ENCODE assay signal across 8 cellular contexts in the genomic region with DNA sequence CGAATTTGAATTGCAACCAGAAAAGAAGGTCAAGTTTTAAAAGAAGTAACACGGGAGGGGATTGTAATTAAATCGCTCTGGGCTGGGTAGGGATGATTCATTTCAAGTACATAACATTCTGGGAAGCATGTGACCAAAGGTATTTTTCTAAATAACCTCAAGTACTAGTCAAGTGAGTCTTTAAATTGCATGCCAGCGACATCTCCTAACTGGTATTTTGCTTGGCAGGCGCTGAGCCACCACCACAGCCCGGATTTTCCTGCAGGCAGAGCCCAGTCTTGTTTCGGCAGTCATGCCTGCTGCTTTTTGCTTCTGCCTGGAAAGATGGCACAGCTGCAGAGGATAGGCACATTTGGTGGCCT. TPM values are rescaled to one million over a fixed set of nuclear protein-coding genes. Genes with fewer than 3 reads are reported as not detected.
DNase-seq lines count a peak whose midpoint lies in the region; ATAC-seq, FAIRE-seq and TF ChIP-seq lines count a peak whose summit lies in the region.
"Had no signal": no experiment of that assay in that cellular context is flagged by ENCODE, and none has a peak within 500 bp of the region (broad histone marks: within the 10 kb centered on the region; RNA-seq: fewer than 3 reads in every experiment).

No MANE protein-coding gene starts in this region.

- TF ChIP-seq CTCF in astrocyte (IDR thresholded peaks at IDR 0.05; ENCODE audit: insufficient read depth, low read depth, low read length) (no peak), endodermal cell (conservative IDR thresholded peaks at IDR 0.05) (no peak)

- no peaks in the 10 kb centered on the region for H4K20me1 ChIP-seq in astrocyte (ENCODE audit: insufficient read depth, low read length)

- peak overlapping the region; percentile 65 for H3K4me2 ChIP-seq in astrocyte (ENCODE audit: low read length)

- no peak overlapping the region for H2AFZ ChIP-seq in astrocyte (ENCODE audit: low read depth, low read length)

- H3K36me3 Mint-ChIP-seq in astrocyte (ENCODE audit: low read depth, unreplicated experiment) (no peaks in the 10 kb centered on the region), endodermal cell (ENCODE audit: low read depth) (no peaks in the 10 kb centered on the region)
- H3K36me3 Mint-ChIP-seq in activated T-helper 1 cell treated with anti-CD3 and anti-CD28 coated beads, Interleukin-12 subunit alpha, Interleukin-12 subunit beta, Interleukin-2, Interleukin-4 antibody, amounts not matched to agents 30 ng/mL and 10 ng/mL and 1 ng/mL, durations not matched to agents 14 hours and 24 hours and 36 hours (ENCODE audit: low read depth) = no peaks in the 10 kb centered on the region

- H3K9ac ChIP-seq in astrocyte (ENCODE audit: low read length) = peak overlapping the region; percentile 47
- H3K9ac ChIP-seq in endodermal cell (ENCODE audit: extremely low read depth, low read length, poor library complexity, severe bottlenecking) = no peak overlapping the region

- no peaks in the 10 kb centered on the region for H3K79me2 ChIP-seq in astrocyte (ENCODE audit: insufficient read depth, low read length)

- intact Hi-C loops in left ventricle myocardium superior (cut with micrococcal nuclease) = no loop called here
- intact Hi-C loops in activated T-helper 1 cell treated with anti-CD3 and anti-CD28 coated beads, Interleukin-12 subunit alpha, Interleukin-12 subunit beta, Interleukin-2, Interleukin-4 antibody, amounts not matched to agents 30 ng/mL and 10 ng/mL and 1 ng/mL, durations not matched to agents 14 hours and 24 hours and 36 hours (cut with micrococcal nuclease) = no loop called here

- peaks cover 5% of the 10 kb centered on the region for H3K27me3 Mint-ChIP-seq in astrocyte (ENCODE audit: low read depth, unreplicated experiment)
- H3K27me3 Mint-ChIP-seq in endodermal cell (ENCODE audit: insufficient read depth) = no peaks in the 10 kb centered on the region
- H3K27me3 Mint-ChIP-seq in activated T-helper 1 cell treated with anti-CD3 and anti-CD28 coated beads, Interleukin-12 subunit alpha, Interleukin-12 subunit beta, Interleukin-2, Interleukin-4 antibody, amounts not matched to agents 30 ng/mL and 10 ng/mL and 1 ng/mL, durations not matched to agents 14 hours and 24 hours and 36 hours (ENCODE audit: insufficient read depth) = no peaks in the 10 kb centered on the region

- no peak overlapping the region for H3K4me3 ChIP-seq in astrocyte (ENCODE audit: insufficient read depth, low read depth, low read length)
- H3K4me3 ChIP-seq in endodermal cell (ENCODE audit: low read length) = no peak overlapping the region

- H3K36me3 ChIP-seq in astrocyte (ENCODE audit: insufficient read depth, low read length) (no peaks in the 10 kb centered on the region), endodermal cell (ENCODE audit: control insufficient read depth, insufficient read depth, low read length) (no peaks in the 10 kb centered on the region)

- H3K27me3 ChIP-seq in astrocyte (ENCODE audit: insufficient read depth, low read length) = no peaks in the 10 kb centered on the region
- no peaks in the 10 kb centered on the region for H3K27me3 ChIP-seq in endodermal cell (ENCODE audit: control insufficient read depth, insufficient read depth, low read length, poor library complexity, severe bottlenecking)

- peak; percentile 92 for ATAC-seq in left ventricle myocardium superior

- DNase-seq in HS-5 (ENCODE audit: low read depth) (peak; percentile 99), astrocyte (ENCODE audit: low read depth) (peak; percentile 97), left ventricle myocardium superior (peak; percentile 58), endodermal cell (no peak)
- DNase-seq in activated CD4-positive, alpha-beta T cell treated with anti-CD3 and anti-CD28 coated beads for 1 hour = no peak
- DNase-seq in activated T-helper 1 cell treated with anti-CD3 and anti-CD28 coated beads, Interleukin-12 subunit alpha, Interleukin-12 subunit beta, Interleukin-2, Interleukin-4 antibody, amounts not matched to agents 30 ng/mL and 10 ng/mL and 1 ng/mL, durations not matched to agents 14 hours and 24 hours and 36 hours (ENCODE audit: low spot score) = no peak
- DNase-seq: stimulated activated CD4-positive, alpha-beta T cell treated with anti-CD3 and anti-CD28 coated beads, Interleukin-4, amount 100 ng/mL, for 24 hours had no signal

- H3K4me1 ChIP-seq in astrocyte (ENCODE audit: insufficient read depth, low read length) (peaks cover 18% of the 10 kb centered on the region), endodermal cell (ENCODE audit: control insufficient read depth, insufficient read depth, low read length) (no peaks in the 10 kb centered on the region)

- H3K9me3 ChIP-seq in astrocyte (ENCODE audit: insufficient read depth, low read depth, low read length) = no peaks in the 10 kb centered on the region
- no peaks in the 10 kb centered on the region for H3K9me3 ChIP-seq in endodermal cell (ENCODE audit: control insufficient read depth, low read length)

- H3K27ac ChIP-seq in astrocyte (ENCODE audit: low read depth, low read length) = peak overlapping the region; percentile 48
- H3K27ac ChIP-seq in temporal lobe (ENCODE audit: low read depth, low read length) = peak overlapping the region; percentile 71
- no peak overlapping the region for H3K27ac ChIP-seq in endodermal cell (ENCODE audit: low read depth, low read length)

- no peaks in the 10 kb centered on the region for H3K9me3 Mint-ChIP-seq in astrocyte (ENCODE audit: unreplicated experiment)
- H3K9me3 Mint-ChIP-seq in endodermal cell = peaks cover 4% of the 10 kb centered on the region
- H3K9me3 Mint-ChIP-seq in activated T-helper 1 cell treated with anti-CD3 and anti-CD28 coated beads, Interleukin-12 subunit alpha, Interleukin-12 subunit beta, Interleukin-2, Interleukin-4 antibody, amounts not matched to agents 30 ng/mL and 10 ng/mL and 1 ng/mL, durations not matched to agents 14 hours and 24 hours and 36 hours = no peaks in the 10 kb centered on the region

- H3K4me1 Mint-ChIP-seq in astrocyte (ENCODE audit: low read depth, unreplicated experiment) = peaks cover 13% of the 10 kb centered on the region
- peaks cover 6% of the 10 kb centered on the region for H3K4me1 Mint-ChIP-seq in endodermal cell
- H3K4me1 Mint-ChIP-seq in activated T-helper 1 cell treated with anti-CD3 and anti-CD28 coated beads, Interleukin-12 subunit alpha, Interleukin-12 subunit beta, Interleukin-2, Interleukin-4 antibody, amounts not matched to agents 30 ng/mL and 10 ng/mL and 1 ng/mL, durations not matched to agents 14 hours and 24 hours and 36 hours (ENCODE audit: low read depth) = no peaks in the 10 kb centered on the region

- 89 to 92% methylated on average over 7 of the region's 7 CpGs for WGBS in endodermal cell (ENCODE audit: insufficient coverage in 1 of 2, insufficient read length in 1 of 2), 2 experiments

- FAIRE-seq in astrocyte (lab: Jason Lieb, UNC) = peak; percentile 55

- H3K27ac Mint-ChIP-seq in astrocyte (ENCODE audit: unreplicated experiment) (no peak overlapping the region), endodermal cell (no peak overlapping the region)
- no peak overlapping the region for H3K27ac Mint-ChIP-seq in activated T-helper 1 cell treated with anti-CD3 and anti-CD28 coated beads, Interleukin-12 subunit alpha, Interleukin-12 subunit beta, Interleukin-2, Interleukin-4 antibody, amounts not matched to agents 30 ng/mL and 10 ng/mL and 1 ng/mL, durations not matched to agents 14 hours and 24 hours and 36 hours

- no peak overlapping the region for H3K4me3 Mint-ChIP-seq in astrocyte (ENCODE audit: unreplicated experiment)
- H3K4me3 Mint-ChIP-seq in endodermal cell = no peak overlapping the region
- H3K4me3 Mint-ChIP-seq in activated T-helper 1 cell treated with anti-CD3 and anti-CD28 coated beads, Interleukin-12 subunit alpha, Interleukin-12 subunit beta, Interleukin-2, Interleukin-4 antibody, amounts not matched to agents 30 ng/mL and 10 ng/mL and 1 ng/mL, durations not matched to agents 14 hours and 24 hours and 36 hours = no peak overlapping the region

RNA-seq across cellular contexts. Expression of a gene that starts 33.7 kb away (rescaled TPM):
- 5.5 and 5.8 TPM in 2 replicates for total RNA-seq in astrocyte
- 40.9 TPM for total RNA-seq in left ventricle myocardium superior
- 6.9 TPM for total RNA-seq in temporal lobe
- 1 to 10 TPM; 1.1 to 1.6 TPM for total RNA-seq in endodermal cell
- polyA plus RNA-seq in endodermal cell (2013, experiment 1 of 2) = 0.68 TPM
- 0.62 TPM for polyA plus RNA-seq in endodermal cell (2013, experiment 2 of 2)
- total RNA-seq in activated T-helper 1 cell treated with anti-CD3 and anti-CD28 coated beads, Interleukin-12 subunit alpha, Interleukin-12 subunit beta, Interleukin-2, Interleukin-4 antibody, amounts not matched to agents 30 ng/mL and 10 ng/mL and 1 ng/mL, durations not matched to agents 14 hours and 24 hours and 36 hours = 6.5 and 7.5 TPM in 2 replicates

Comparison
In these comparisons a context has a peak if more than half of its experiments do, and no peak if none do; other contexts are left out.
1. DNase-seq: peak in HS-5 (single experiment), astrocyte (single experiment) and left ventricle myocardium superior (single experiment); none in activated CD4-positive, alpha-beta T cell treated with anti-CD3 and anti-CD28 coated beads for 1 hour (single experiment), endodermal cell (single experiment) and activated T-helper 1 cell treated with anti-CD3 and anti-CD28 coated beads, Interleukin-12 subunit alpha, Interleukin-12 subunit beta, Interleukin-2, Interleukin-4 antibody, amounts not matched to agents 30 ng/mL and 10 ng/mL and 1 ng/mL, durations not matched to agents 14 hours and 24 hours and 36 hours (single experiment).